In the genomic region with DNA sequence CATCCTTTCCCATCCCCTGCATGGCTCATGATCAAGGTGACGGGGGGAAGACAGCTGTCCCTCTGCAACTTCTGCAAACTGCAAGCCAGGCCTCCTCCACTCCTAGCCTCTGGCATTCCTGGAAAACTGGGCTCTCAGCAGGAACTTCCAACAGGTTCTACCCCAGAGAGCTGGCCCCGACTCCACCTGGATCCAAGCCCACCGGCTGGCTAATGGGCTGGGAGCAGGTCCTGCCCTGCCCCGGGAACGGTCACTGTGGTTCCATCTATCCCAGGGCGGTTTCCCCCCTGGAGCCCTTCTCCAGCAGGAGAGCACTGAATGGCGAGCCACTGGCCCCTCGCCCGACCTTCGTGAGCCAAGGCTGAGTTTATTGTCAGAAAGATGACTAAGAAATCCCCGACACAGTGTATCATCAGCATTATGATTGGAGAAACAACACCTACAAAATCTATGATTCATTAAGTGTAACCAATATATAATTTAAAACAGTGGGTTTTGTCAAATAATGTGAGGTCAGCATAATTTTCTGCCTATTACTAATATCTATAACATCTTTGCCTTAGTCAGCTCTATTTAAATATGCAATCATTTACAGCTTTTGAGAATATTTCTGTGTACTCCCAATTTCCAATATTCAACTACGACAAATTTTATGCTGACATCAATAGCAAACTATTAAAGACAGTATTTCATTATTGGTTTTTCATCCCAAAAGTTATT, we compare ENCODE assay signal across 21 cellular contexts.
DNase-seq lines count a peak whose midpoint lies in the region; ATAC-seq, FAIRE-seq and TF ChIP-seq lines count a peak whose summit lies in the region.
"Had no signal": no experiment of that assay in that cellular context is flagged by ENCODE, and none has a peak within 500 bp of the region (broad histone marks: within the 10 kb centered on the region; RNA-seq: fewer than 3 reads in every experiment).

No MANE protein-coding gene starts in this region.

- H3K4me2 ChIP-seq in HepG2 (ENCODE audit: low read depth, low read length) (no peak overlapping the region), osteoblast (ENCODE audit: insufficient read depth, low read length) (no peak overlapping the region)
- H3K4me2 ChIP-seq: BLaER1, KMS-11 had no signal

- H4K20me1 ChIP-seq in HepG2 (ENCODE audit: insufficient read depth, low read length), result no peaks in the 10 kb centered on the region
- no peaks in the 10 kb centered on the region for H4K20me1 ChIP-seq in osteoblast (ENCODE audit: insufficient read depth, low read length)
- H4K20me1 ChIP-seq: BLaER1 had no signal

- no peak for FAIRE-seq in HepG2 (lab: Jason Lieb, UNC)
- FAIRE-seq: D721Med, GM12891 had no signal

- H3K79me2 ChIP-seq in HepG2 (ENCODE audit: insufficient read depth, low read length) (no peaks in the 10 kb centered on the region), osteoblast (ENCODE audit: insufficient read depth, low read length) (no peaks in the 10 kb centered on the region)

- TF ChIP-seq CTCF in HepG2 (CRISPR knock-in tag; IDR thresholded peaks at IDR 0.05) (no peak), right lobe of liver (IDR thresholded peaks at IDR 0.05) (no peak), chondrocyte (IDR thresholded peaks at IDR 0.05) (no peak), osteoblast (IDR thresholded peaks at IDR 0.05; ENCODE audit: extremely low read depth, low read depth, low read length) (no peak), gastroesophageal sphincter (IDR thresholded peaks at IDR 0.05) (no peak)

- no peak for ATAC-seq in HepG2
- no peak for ATAC-seq in right lobe of liver
- no peak for ATAC-seq in gastroesophageal sphincter
- ATAC-seq in HG03095 (IDR thresholded peaks at IDR 0.05; ENCODE audit: unreplicated experiment), result no peak

- TF ChIP-seq EP300 in HepG2 (IDR thresholded peaks at IDR 0.05; ENCODE audit: low read depth in 2 of 2, low read length in 2 of 2), result no peak
- no peak for TF ChIP-seq EP300 in HepG2 (CRISPR knock-in tag; IDR thresholded peaks at IDR 0.05; ENCODE audit: borderline replicate concordance)
- TF ChIP-seq EP300 in gastroesophageal sphincter (IDR thresholded peaks at IDR 0.05), result no peak

- CTCF ChIA-PET in HepG2 (lab: Yijun Ruan, JAX; ENCODE audit: low intra/inter-chr PET ratio, low total read pairs), result no interaction called here

- H3K9me3 ChIP-seq in HepG2 (ENCODE audit: low read length), result no peaks in the 10 kb centered on the region
- no peaks in the 10 kb centered on the region for H3K9me3 ChIP-seq in right lobe of liver
- H3K9me3 ChIP-seq in osteoblast (ENCODE audit: low read depth, low read length), result no peaks in the 10 kb centered on the region
- H3K9me3 ChIP-seq in gastroesophageal sphincter, result peaks cover 0 to 8% (median 0%) of the 10 kb centered on the region in 3 donors
- H3K9me3 ChIP-seq: BLaER1 had no signal

- peaks cover 10% of the 10 kb centered on the region for H3K27me3 Mint-ChIP-seq in chondrocyte (ENCODE audit: low read depth)

- WGBS in HepG2 (ENCODE audit: low lambda C conversion rate), result 26% methylated on average over 7 of the region's 12 CpGs
- WGBS in right lobe of liver (ENCODE audit: insufficient coverage, low coverage, low lambda C conversion rate, missing lambda C conversion rate), result 77% methylated on average over 4 of the region's 12 CpGs
- 86 to 91% methylated on average over 6 to 7 of the region's 12 CpGs for WGBS in gastroesophageal sphincter (ENCODE audit: low coverage in 1 of 2), 2 donors

- H3K27ac ChIP-seq in HepG2 (ENCODE audit: extremely low read length, insufficient read depth, low read length) (no peak overlapping the region), right lobe of liver (no peak overlapping the region), osteoblast (ENCODE audit: low read depth, low read length) (no peak overlapping the region), gastroesophageal sphincter (no peak overlapping the region)
- H3K27ac ChIP-seq: BLaER1, GM23248, KMS-11 had no signal

- TF ChIP-seq RAD21 in HepG2 (CRISPR knock-in tag; IDR thresholded peaks at IDR 0.05), result no peak

- no peak overlapping the region for H3K4me3 Mint-ChIP-seq in chondrocyte (ENCODE audit: unreplicated experiment)
- H3K4me3 Mint-ChIP-seq: CD8-positive, alpha-beta memory T cell had no signal

- H3K9ac ChIP-seq in HepG2 (ENCODE audit: insufficient read depth, low read depth, low read length), result no peak overlapping the region
- H3K9ac ChIP-seq: BLaER1, GM23248, KMS-11 had no signal

- H3K27me3 ChIP-seq in HepG2 (ENCODE audit: control insufficient read depth in 1 of 2, insufficient read depth in 2 of 2, low read length in 2 of 2) (peaks cover 2 to 24% of the 10 kb centered on the region in 2 experiments; a peak in 4 of 5 replicates), right lobe of liver (no peaks in the 10 kb centered on the region), osteoblast (ENCODE audit: insufficient read depth, low read length) (no peaks in the 10 kb centered on the region), gastroesophageal sphincter (peaks cover 26% of the 10 kb centered on the region)
- H3K27me3 ChIP-seq: BLaER1 had no signal

- in situ Hi-C loops in HepG2 (cut with HindIII; ENCODE audit: extremely low pct_ligation_motif_present, low pct_unique_long_range_greater_than_20kb), result no loop called here

- H3K27ac Mint-ChIP-seq in chondrocyte (ENCODE audit: unreplicated experiment), result no peak overlapping the region
- H3K27ac Mint-ChIP-seq: CD8-positive, alpha-beta memory T cell had no signal

- H2AFZ ChIP-seq in HepG2 (ENCODE audit: low read length) (no peak overlapping the region), osteoblast (ENCODE audit: low read length) (no peak overlapping the region)
- H2AFZ ChIP-seq: GM23248 had no signal

- BruUV-seq in HepG2 (replicated peaks; lab: Mats Ljungman, UMichigan), result no TSS peak

- H3K36me3 Mint-ChIP-seq in chondrocyte (ENCODE audit: low read depth), result no peaks in the 10 kb centered on the region
- H3K36me3 Mint-ChIP-seq: CD8-positive, alpha-beta memory T cell had no signal

- peaks cover 10% of the 10 kb centered on the region for H3K9me3 Mint-ChIP-seq in chondrocyte (ENCODE audit: low read depth)

- H3K4me1 Mint-ChIP-seq in chondrocyte (ENCODE audit: low read depth), result no peaks in the 10 kb centered on the region
- H3K4me1 Mint-ChIP-seq: CD8-positive, alpha-beta memory T cell had no signal

- H3K36me3 ChIP-seq in HepG2 (replicated peaks in 1 of 2; ENCODE audit: control insufficient read depth in 1 of 2, insufficient read depth in 2 of 2, low read length in 2 of 2) (no peaks in the 10 kb centered on the region), right lobe of liver (no peaks in the 10 kb centered on the region), osteoblast (ENCODE audit: insufficient read depth, low read length) (no peaks in the 10 kb centered on the region), gastroesophageal sphincter (no peaks in the 10 kb centered on the region)
- H3K36me3 ChIP-seq: BLaER1 had no signal

- DNase-seq in HepG2 (ENCODE audit: low spot score), result no peak
- no peak for DNase-seq in right lobe of liver
- peak; percentile 84 for DNase-seq in chondrocyte (ENCODE audit: low spot score)
- DNase-seq in osteoblast (ENCODE audit: insufficient read length, low spot score, missing footprints), result peak; percentile 57
- DNase-seq in DMS153 (lab: John Stamatoyannopoulos, UW), result no peak
- DNase-seq in pons (ENCODE audit: low spot score), result no peak
- DNase-seq: CD8-positive, alpha-beta memory T cell; DND-41; GF-D8; GM23248; NCI-H1092; NCI-H146; NCI-H345; NCI-H526 treated with DMSO at 0.1 percent for 48 hours; SIG-M5 had no signal

- POLR2A ChIA-PET in HepG2 (lab: Yijun Ruan, JAX), result no interaction called here

- no peak overlapping the region for H3K4me3 ChIP-seq in HepG2 (replicated peaks in 1 of 3; ENCODE audit: insufficient read depth in 1 of 3, low read depth in 2 of 3, low read length in 3 of 3)
- no peak overlapping the region for H3K4me3 ChIP-seq in right lobe of liver
- no peak overlapping the region for H3K4me3 ChIP-seq in osteoblast (ENCODE audit: insufficient read depth, low read length)
- no peak overlapping the region for H3K4me3 ChIP-seq in gastroesophageal sphincter
- H3K4me3 ChIP-seq: BLaER1, GM23248 had no signal

- H3K4me1 ChIP-seq in HepG2 (ENCODE audit: insufficient read depth, low read length) (no peaks in the 10 kb centered on the region), right lobe of liver (no peaks in the 10 kb centered on the region), osteoblast (ENCODE audit: insufficient read depth, low read length) (no peaks in the 10 kb centered on the region), gastroesophageal sphincter (peaks cover 0 to 10% (median 0%) of the 10 kb centered on the region in 3 donors)

- intact Hi-C loops in HepG2 (cut with micrococcal nuclease; ENCODE audit: unreplicated experiment), result no loop called here
- intact Hi-C loops in right lobe of liver (cut with DNase I), result no loop called here

- no peak for TF ChIP-seq POLR2A in HepG2 (IDR thresholded peaks at IDR 0.05; ENCODE audit: insufficient read depth in 1 of 2, low read depth in 2 of 2, low read length in 2 of 2)
- TF ChIP-seq POLR2A in right lobe of liver (IDR thresholded peaks at IDR 0.05), result no peak
- TF ChIP-seq POLR2A in gastroesophageal sphincter (IDR thresholded peaks at IDR 0.05), result no peak

TF ChIP-seq in HepG2, 621 proteins besides CTCF, POLR2A, EP300 and RAD21:
- TF ChIP-seq MAFK (conservative IDR thresholded peaks at IDR 0.05 in 1 of 2, IDR thresholded peaks at IDR 0.05 in 1 of 2; ENCODE audit: low read length in 2 of 2), result peak; percentile 90 to 96
- TF ChIP-seq MAFF (IDR thresholded peaks at IDR 0.05; ENCODE audit: low read depth, low read length), result peak; percentile 95
- no peak for TF ChIP-seq SAFB2 (CRISPR knock-in tag; IDR thresholded peaks at IDR 0.05; ENCODE audit: borderline replicate concordance, low read depth)
- no peak for TF ChIP-seq MED8 (CRISPR knock-in tag; IDR thresholded peaks at IDR 0.05; ENCODE audit: insufficient replicate concordance)
- TF ChIP-seq TCF12 (IDR thresholded peaks at IDR 0.05), result no peak
- TF ChIP-seq TCF12 (CRISPR knock-in tag; IDR thresholded peaks at IDR 0.05), result no peak
TF ChIP-seq in HepG2: peak in this region for 2.

Comparison
In these comparisons a context has a peak if more than half of its experiments do, and no peak if none do; other contexts are left out.
1. DNase-seq: peak in chondrocyte (single experiment) and osteoblast (single experiment); none in HepG2 (single experiment), right lobe of liver (0 of 3), DMS153 (single experiment) and pons (single experiment).